In the genomic region with DNA sequence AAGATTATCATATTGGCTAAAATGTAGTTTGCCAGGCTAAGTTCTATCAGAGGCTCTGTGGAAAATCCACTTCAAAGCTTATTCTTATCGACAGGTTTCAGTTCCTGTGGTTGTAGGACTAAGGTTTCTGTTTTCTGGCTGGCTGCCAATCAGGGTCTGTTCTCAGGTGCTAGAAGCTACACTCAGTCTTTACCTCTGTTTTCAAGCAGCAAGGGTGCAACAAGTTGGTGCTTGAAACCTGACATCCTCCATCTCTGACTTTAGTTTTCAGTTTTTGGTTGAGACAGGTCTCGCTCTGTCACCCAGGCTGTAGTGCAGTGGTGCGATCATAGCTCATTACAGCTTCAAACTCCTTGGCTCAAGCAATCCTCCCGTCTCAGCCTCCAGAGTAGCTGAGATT, we compare ENCODE assay signal across 9 cellular contexts. TPM values are rescaled to one million over a fixed set of nuclear protein-coding genes. Genes with fewer than 3 reads are reported as not detected.
DNase-seq lines count a peak whose midpoint lies in the region; ATAC-seq and TF ChIP-seq lines count a peak whose summit lies in the region.
"Had no signal": no experiment of that assay in that cellular context is flagged by ENCODE, and none has a peak within 500 bp of the region (broad histone marks: within the 10 kb centered on the region; RNA-seq: fewer than 3 reads in every experiment).

No MANE protein-coding gene starts in this region.

- DNase-seq in GM13976 (ENCODE audit: low spot score) (peak; percentile 62), KG1 (lab: John Stamatoyannopoulos, UW) (no peak), RWPE1 (ENCODE audit: low spot score) (no peak), Kasumi-1 (lab: John Stamatoyannopoulos, UW) (no peak), Calu3 (no peak)
- peak; percentile 42 for DNase-seq in central memory CD4-positive, alpha-beta T cell

- H3K27me3 ChIP-seq in OCI-LY1 (ENCODE audit: insufficient read depth, low read length), result no peaks in the 10 kb centered on the region

- H4K20me1 ChIP-seq in OCI-LY1 (ENCODE audit: insufficient read depth, low read length), result no peaks in the 10 kb centered on the region

- H3K27me3 Mint-ChIP-seq in Calu3 (ENCODE audit: unreplicated experiment), result no peaks in the 10 kb centered on the region
- H3K27me3 Mint-ChIP-seq: natural killer cell treated with Interleukin-12 subunit alpha and Interleukin-12 subunit beta and Interleukin-15 and Interleukin-18, amount 100 ng/mL, for 72 hours had no signal

- peaks cover 13% of the 10 kb centered on the region for H3K4me1 ChIP-seq in OCI-LY1 (ENCODE audit: insufficient read depth, low read length, severe bottlenecking)

- TF ChIP-seq CTCF in GM13976 (IDR thresholded peaks at IDR 0.05; ENCODE audit: borderline replicate concordance, control extremely low read depth, extremely low read depth, insufficient read depth, missing control alignments), result no peak
- no peak for TF ChIP-seq CTCF in OCI-LY1 (IDR thresholded peaks at IDR 0.05; ENCODE audit: low read length)
- no peak for TF ChIP-seq CTCF in RWPE1 (conservative IDR thresholded peaks at IDR 0.05; ENCODE audit: low read depth)
- no peak for TF ChIP-seq CTCF in Calu3 (IDR thresholded peaks at IDR 0.05; ENCODE audit: unreplicated experiment)

- H3K4me3 ChIP-seq in OCI-LY1 (ENCODE audit: low read depth, low read length, poor library complexity, severe bottlenecking), result no peak overlapping the region

- in situ Hi-C loops in GM13976 (cut with MboI; ENCODE audit: low sequenced_read_pairs, unreplicated experiment), result no loop called here

- BruUV-seq in Calu3 (replicated peaks; lab: Mats Ljungman, UMichigan), result no TSS peak

- no peaks in the 10 kb centered on the region for H3K79me2 ChIP-seq in OCI-LY1 (ENCODE audit: insufficient read depth, low read length)

- H2AFZ ChIP-seq in OCI-LY1 (ENCODE audit: low read length), result no peak overlapping the region

- CTCF ChIA-PET in RWPE1 (lab: Yijun Ruan, JAX), result no interaction called here
- CTCF ChIA-PET in Calu3 (lab: Charles Lee), result no interaction called here

- intact Hi-C loops in Calu3 (cut with micrococcal nuclease; ENCODE audit: unreplicated experiment), result no loop called here

- H3K9ac ChIP-seq in OCI-LY1 (ENCODE audit: low read length), result no peak overlapping the region

- H3K27ac ChIP-seq in OCI-LY1 (ENCODE audit: low read depth, low read length, poor library complexity, severe bottlenecking), result peak overlapping the region; percentile 73
- H3K27ac ChIP-seq in RWPE1, result no peak overlapping the region

- no peak overlapping the region for H3K4me2 ChIP-seq in OCI-LY1 (ENCODE audit: low read length)

- no peaks in the 10 kb centered on the region for H3K9me3 Mint-ChIP-seq in Calu3 (ENCODE audit: low read depth, unreplicated experiment)
- H3K9me3 Mint-ChIP-seq: natural killer cell treated with Interleukin-12 subunit alpha and Interleukin-12 subunit beta and Interleukin-15 and Interleukin-18, amount 100 ng/mL, for 72 hours had no signal

- no peaks in the 10 kb centered on the region for H3F3A ChIP-seq in OCI-LY1 (ENCODE audit: insufficient read depth, low read length)

- peak; percentile 96 for ATAC-seq in GM21723 (IDR thresholded peaks at IDR 0.05; ENCODE audit: unreplicated experiment)

- no peak overlapping the region for H3K4me3 Mint-ChIP-seq in Calu3 (ENCODE audit: low read depth, unreplicated experiment)
- H3K4me3 Mint-ChIP-seq: natural killer cell treated with Interleukin-12 subunit alpha and Interleukin-12 subunit beta and Interleukin-15 and Interleukin-18, amount 100 ng/mL, for 72 hours had no signal

- no peak overlapping the region for H3K27ac Mint-ChIP-seq in Calu3 (ENCODE audit: unreplicated experiment)
- H3K27ac Mint-ChIP-seq: natural killer cell treated with Interleukin-12 subunit alpha and Interleukin-12 subunit beta and Interleukin-15 and Interleukin-18, amount 100 ng/mL, for 72 hours had no signal

- peaks cover 83% of the 10 kb centered on the region for H3K36me3 ChIP-seq in OCI-LY1 (ENCODE audit: insufficient read depth, low read length)

- no peaks in the 10 kb centered on the region for H3K4me1 Mint-ChIP-seq in Calu3 (ENCODE audit: low read depth, unreplicated experiment)

- H3K9me3 ChIP-seq in OCI-LY1 (ENCODE audit: low read length), result no peaks in the 10 kb centered on the region

- POLR2A ChIA-PET in RWPE1 (lab: Yijun Ruan, JAX; ENCODE audit: low non-redundant PET), result no interaction called here

- H3K36me3 Mint-ChIP-seq in Calu3 (ENCODE audit: insufficient read depth, unreplicated experiment), result peaks cover 15% of the 10 kb centered on the region

- H3K9me2 ChIP-seq in OCI-LY1 (ENCODE audit: low read depth, low read length), result no peaks in the 10 kb centered on the region

RNA-seq across cellular contexts. Expression of a gene that starts 15.3 kb away (rescaled TPM):
- total RNA-seq in Calu3 (2022), result not detected in 2 replicates
- total RNA-seq: natural killer cell treated with Interleukin-12 subunit alpha and Interleukin-12 subunit beta and Interleukin-15 and Interleukin-18, amount 100 ng/mL, for 72 hours had no signal

RNA-seq across cellular contexts. Expression of a gene that starts 25.6 kb away (rescaled TPM):
- total RNA-seq in Calu3 (2022), result 60.1 and 62.0 TPM in 2 replicates

Comparison
In these comparisons a context has a peak if more than half of its experiments do, and no peak if none do; other contexts are left out.
1. DNase-seq: peak in GM13976 (single experiment) and central memory CD4-positive, alpha-beta T cell (single experiment); none in KG1 (single experiment), RWPE1 (single experiment), Kasumi-1 (0 of 2) and Calu3 (single experiment).